In the genomic region with DNA sequence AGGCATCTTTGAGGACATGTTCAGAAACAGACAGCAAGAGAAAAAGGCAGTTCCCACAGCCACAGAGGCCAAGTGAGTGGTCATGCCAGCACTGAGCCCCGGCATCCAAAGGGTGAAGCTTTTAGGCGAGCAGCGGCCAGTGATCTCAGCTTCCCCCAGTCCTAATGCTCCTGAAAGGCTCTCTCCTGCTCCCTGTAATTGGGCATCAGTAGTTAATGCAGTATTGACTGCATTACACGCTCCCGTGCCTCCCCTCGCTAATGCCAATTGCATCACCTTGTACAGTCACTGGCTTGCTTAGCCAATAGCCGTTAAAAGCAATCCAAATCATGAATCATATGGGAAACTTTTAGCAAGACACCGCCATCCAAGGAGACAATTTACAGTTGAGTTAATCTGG, we compare ENCODE assay signal across 13 cellular contexts. TPM values are rescaled to one million over a fixed set of nuclear protein-coding genes. Genes with fewer than 3 reads are reported as not detected.
DNase-seq lines count a peak whose midpoint lies in the region; ATAC-seq and TF ChIP-seq lines count a peak whose summit lies in the region.
"Had no signal": no experiment of that assay in that cellular context is flagged by ENCODE, and none has a peak within 500 bp of the region (broad histone marks: within the 10 kb centered on the region; RNA-seq: fewer than 3 reads in every experiment).

No MANE protein-coding gene starts in this region.

- H3K9me3 ChIP-seq in MG63, result no peaks in the 10 kb centered on the region
- H3K9me3 ChIP-seq: Caco-2 had no signal

- DNase-seq in CD14-positive monocyte (ENCODE audit: low spot score) (peak; percentile 65), MG63 (peak; percentile 84), brain microvascular endothelial cell (peak; percentile 27), mesenteric fat pad (ENCODE audit: low spot score) (peak; percentile 75), NCI-H2196 (lab: John Stamatoyannopoulos, UW; ENCODE audit: unreplicated experiment) (no peak), NCI-H1417 treated with DMSO at 0.1 percent for 48 hours (lab: John Stamatoyannopoulos, UW) (no peak)
- DNase-seq: activated CD4-positive, alpha-beta T cell treated with anti-CD3 and anti-CD28 coated beads, Interleukin-2, amount 50 U/mL, for 48 hours had no signal

- ATAC-seq in HG02678 (IDR thresholded peaks at IDR 0.05; ENCODE audit: unreplicated experiment), result no peak
- ATAC-seq in HG03025 (IDR thresholded peaks at IDR 0.05; ENCODE audit: low FRiP score, unreplicated experiment), result no peak
- ATAC-seq: Panc1 had no signal

- peak overlapping the region in 1 of 2 donors; percentile 46 for H3K4me3 Mint-ChIP-seq in CD14-positive monocyte
- H3K4me3 Mint-ChIP-seq: IgD-negative memory B cell had no signal

- H3K27me3 ChIP-seq in MG63 (peaks cover 8% of the 10 kb centered on the region; the same call in 1 of the 2 replicates), brain microvascular endothelial cell (replicated peaks) (peaks cover 24% of the 10 kb centered on the region)

- H3K27ac Mint-ChIP-seq in CD14-positive monocyte, result peak overlapping the region in 2 of 7 donors; percentile 74 to 87
- H3K27ac Mint-ChIP-seq: IgD-negative memory B cell had no signal

- intact Hi-C loops in CD14-positive monocyte (cut with micrococcal nuclease), result no loop called here

- in situ Hi-C loops in brain microvascular endothelial cell (cut with HindIII; ENCODE audit: low pct_ligation_motif_present, low sequenced_read_pairs), result no loop called here

- no peaks in the 10 kb centered on the region for H3K36me3 Mint-ChIP-seq in CD14-positive monocyte

- H3K36me3 ChIP-seq in MG63 (no peaks in the 10 kb centered on the region), brain microvascular endothelial cell (replicated peaks) (no peaks in the 10 kb centered on the region)

- peaks cover 0 to 5% (median 0%) of the 10 kb centered on the region in 7 donors for H3K9me3 Mint-ChIP-seq in CD14-positive monocyte
- H3K9me3 Mint-ChIP-seq: IgD-negative memory B cell had no signal

- peaks cover 22% of the 10 kb centered on the region for H3K4me1 Mint-ChIP-seq in CD14-positive monocyte

- H3K27ac ChIP-seq in brain microvascular endothelial cell, result no peak overlapping the region
- H3K27ac ChIP-seq: parathyroid adenoma had no signal

- peaks cover 55 to 59% (median 55%) of the 10 kb centered on the region in 3 donors for H3K27me3 Mint-ChIP-seq in CD14-positive monocyte (ENCODE audit: low read depth in 3 of 3)

- H3K4me3 ChIP-seq in MG63 (no peak overlapping the region), brain microvascular endothelial cell (ENCODE audit: low read depth, low read length) (no peak overlapping the region)

- no peak for TF ChIP-seq CTCF in CD14-positive monocyte (IDR thresholded peaks at IDR 0.05)
- TF ChIP-seq CTCF in brain microvascular endothelial cell (IDR thresholded peaks at IDR 0.05; ENCODE audit: low read depth, low read length, missing control alignments), result no peak

RNA-seq across cellular contexts. Expression of gene LMO1, which starts 4.9 kb away (rescaled TPM):
- polyA plus RNA-seq in CD14-positive monocyte, result not detected
- not detected in 2 replicates for total RNA-seq in MG63 (2014; rRNA removed; shearing (Covaris generic); ENCODE audit: low replicate concordance)
- total RNA-seq in mesenteric fat pad, result not detected
- total RNA-seq: Caco-2 had no signal
- polyA plus RNA-seq: IgD-negative memory B cell had no signal

Comparison
In these comparisons a context has a peak if more than half of its experiments do, and no peak if none do; other contexts are left out.
1. DNase-seq: peak in CD14-positive monocyte (single experiment), MG63 (single experiment), brain microvascular endothelial cell (single experiment) and mesenteric fat pad (single experiment); none in NCI-H2196 (single experiment) and NCI-H1417 treated with DMSO at 0.1 percent for 48 hours (single experiment).